In genomic region chr22:25845985-25846745, GRCh38 we compare ENCODE assay signal across 14 cellular contexts.
A peak's percentile ranks its signal among the peaks of the same experiment; 100 is the strongest.
DNase-seq lines count a peak whose midpoint lies in the region; ATAC-seq lines count a peak whose summit lies in the region.
"Had no signal": no experiment of that assay in that cellular context is flagged by ENCODE, and none has a peak within 500 bp of the region (broad histone marks: within the 10 kb centered on the region; RNA-seq: fewer than 3 reads in every experiment).

No MANE protein-coding gene starts in this region.

- peaks cover 8% of the 10 kb centered on the region for H3K27me3 Mint-ChIP-seq in activated T-cell treated with anti-CD3 and anti-CD28 coated beads, Interleukin-2, amount 50 U/mL, for 4 hours (ENCODE audit: low read depth)
- H3K27me3 Mint-ChIP-seq in activated naive CD8-positive, alpha-beta T cell treated with anti-CD3 and anti-CD28 coated beads for 36 hours, result no peaks in the 10 kb centered on the region
- H3K27me3 Mint-ChIP-seq in CD4-positive, alpha-beta memory T cell, result peaks cover 2 to 8% of the 10 kb centered on the region in 2 donors

- no peak overlapping the region for H3K4me3 Mint-ChIP-seq in activated T-cell treated with anti-CD3 and anti-CD28 coated beads, Interleukin-2, amount 50 U/mL, for 4 hours
- no peak overlapping the region for H3K4me3 Mint-ChIP-seq in activated naive CD8-positive, alpha-beta T cell treated with anti-CD3 and anti-CD28 coated beads for 36 hours
- H3K4me3 Mint-ChIP-seq in CD4-positive, alpha-beta memory T cell, result no peak overlapping the region
- H3K4me3 Mint-ChIP-seq: endodermal cell had no signal

- POLR2A ChIA-PET in CD4-positive, alpha-beta memory T cell (lab: Charles Lee; ENCODE audit: partially characterized antibody), result no interaction called here

- H3K36me3 Mint-ChIP-seq in activated T-cell treated with anti-CD3 and anti-CD28 coated beads, Interleukin-2, amount 50 U/mL, for 4 hours (ENCODE audit: insufficient read depth), result no peaks in the 10 kb centered on the region
- no peaks in the 10 kb centered on the region for H3K36me3 Mint-ChIP-seq in activated naive CD8-positive, alpha-beta T cell treated with anti-CD3 and anti-CD28 coated beads for 36 hours
- no peaks in the 10 kb centered on the region for H3K36me3 Mint-ChIP-seq in CD4-positive, alpha-beta memory T cell

- H3K27ac ChIP-seq in CD4-positive, alpha-beta memory T cell (ENCODE audit: low read depth, low read length), result no peak overlapping the region
- H3K27ac ChIP-seq: gastroesophageal sphincter, upper lobe of left lung had no signal

- no peak overlapping the region for H3K4me3 ChIP-seq in CD4-positive, alpha-beta memory T cell (ENCODE audit: low read length in 2 of 2)
- H3K4me3 ChIP-seq: gastroesophageal sphincter, upper lobe of left lung had no signal

- no peaks in the 10 kb centered on the region for H3K4me1 ChIP-seq in CD4-positive, alpha-beta memory T cell (ENCODE audit: insufficient read depth, low read length)
- H3K4me1 ChIP-seq: gastroesophageal sphincter, upper lobe of left lung had no signal

- no peak overlapping the region for H3K27ac Mint-ChIP-seq in activated naive CD8-positive, alpha-beta T cell treated with anti-CD3 and anti-CD28 coated beads for 36 hours
- H3K27ac Mint-ChIP-seq in CD4-positive, alpha-beta memory T cell, result no peak overlapping the region
- H3K27ac Mint-ChIP-seq: endodermal cell had no signal

- no peaks in the 10 kb centered on the region for H3K9me3 Mint-ChIP-seq in activated T-cell treated with anti-CD3 and anti-CD28 coated beads, Interleukin-2, amount 50 U/mL, for 4 hours
- H3K9me3 Mint-ChIP-seq in activated naive CD8-positive, alpha-beta T cell treated with anti-CD3 and anti-CD28 coated beads for 36 hours, result no peaks in the 10 kb centered on the region
- no peaks in the 10 kb centered on the region for H3K9me3 Mint-ChIP-seq in CD4-positive, alpha-beta memory T cell
- H3K9me3 Mint-ChIP-seq: endodermal cell had no signal

- no peak for DNase-seq in activated T-cell treated with anti-CD3 and anti-CD28 coated beads, Interleukin-2, amount 50 U/mL, for 4 hours
- DNase-seq in activated T-cell treated with anti-CD3 and anti-CD28 coated beads for 4 hours (no peak), NOMO-1 treated with DMSO at 0.1 percent for 48 hours (lab: John Stamatoyannopoulos, UW; ENCODE audit: unreplicated experiment) (no peak), 8988T (no peak)
- DNase-seq in activated naive CD8-positive, alpha-beta T cell treated with anti-CD3 and anti-CD28 coated beads for 36 hours, result peak; percentile 40
- DNase-seq in stimulated activated CD8-positive, alpha-beta memory T cell treated with anti-CD3 and anti-CD28 coated beads, Interleukin-4, amount 100 ng/mL, for 48 hours, result peak; percentile 49
- DNase-seq in CD4-positive, alpha-beta memory T cell, result no peak
- DNase-seq: Calu3, endodermal cell, midbrain, NCI-H1694 treated with DMSO at 0.1 percent for 48 hours had no signal

- peak; percentile 25 to 42 for ATAC-seq in activated T-cell treated with anti-CD3 and anti-CD28 coated beads, Interleukin-2, amount 50 U/mL, for 4 hours
- peak; percentile 58 for ATAC-seq in HG02938 (IDR thresholded peaks at IDR 0.05; ENCODE audit: unreplicated experiment)
- ATAC-seq: gastroesophageal sphincter had no signal

- intact Hi-C loops in CD4-positive, alpha-beta memory T cell (cut with micrococcal nuclease), result no loop called here

- CTCF ChIA-PET in CD4-positive, alpha-beta memory T cell (lab: Charles Lee; ENCODE audit: partially characterized antibody), result no interaction called here

- H3K36me3 ChIP-seq in CD4-positive, alpha-beta memory T cell (ENCODE audit: insufficient read depth, low read length), result no peaks in the 10 kb centered on the region
- H3K36me3 ChIP-seq: gastroesophageal sphincter, upper lobe of left lung had no signal

- H3K4me1 Mint-ChIP-seq in activated T-cell treated with anti-CD3 and anti-CD28 coated beads, Interleukin-2, amount 50 U/mL, for 4 hours (ENCODE audit: low read depth), result no peaks in the 10 kb centered on the region
- H3K4me1 Mint-ChIP-seq in activated naive CD8-positive, alpha-beta T cell treated with anti-CD3 and anti-CD28 coated beads for 36 hours, result peaks cover 2% of the 10 kb centered on the region
- H3K4me1 Mint-ChIP-seq in CD4-positive, alpha-beta memory T cell, result no peaks in the 10 kb centered on the region

- no peaks in the 10 kb centered on the region for H3K27me3 ChIP-seq in CD4-positive, alpha-beta memory T cell (ENCODE audit: insufficient read depth, low read length)
- H3K27me3 ChIP-seq: upper lobe of left lung had no signal

- H3K9me3 ChIP-seq in CD4-positive, alpha-beta memory T cell (ENCODE audit: control insufficient read depth in 1 of 2, low read length in 2 of 2), result no peaks in the 10 kb centered on the region
- H3K9me3 ChIP-seq: gastroesophageal sphincter, upper lobe of left lung had no signal

Comparison
In these comparisons a context has a peak if more than half of its experiments do, and no peak if none do; other contexts are left out.
1. DNase-seq: peak in activated naive CD8-positive, alpha-beta T cell treated with anti-CD3 and anti-CD28 coated beads for 36 hours (single experiment) and stimulated activated CD8-positive, alpha-beta memory T cell treated with anti-CD3 and anti-CD28 coated beads, Interleukin-4, amount 100 ng/mL, for 48 hours (single experiment); none in activated T-cell treated with anti-CD3 and anti-CD28 coated beads, Interleukin-2, amount 50 U/mL, for 4 hours (single experiment), activated T-cell treated with anti-CD3 and anti-CD28 coated beads for 4 hours (single experiment), NOMO-1 treated with DMSO at 0.1 percent for 48 hours (single experiment), CD4-positive, alpha-beta memory T cell (0 of 5) and 8988T (single experiment).